8 cellular contexts compared by ENCODE assay signal in genomic region chr11:27471588-27472397, GRCh38. TPM values are rescaled to one million over a fixed set of nuclear protein-coding genes. Genes with fewer than 3 reads are reported as not detected.
A peak's percentile ranks its signal among the peaks of the same experiment; 100 is the strongest.
DNase-seq lines count a peak whose midpoint lies in the region; ATAC-seq and TF ChIP-seq lines count a peak whose summit lies in the region.

No MANE protein-coding gene starts in this region.

- TF ChIP-seq CTCF in epithelial cell of proximal tubule (conservative IDR thresholded peaks at IDR 0.05; ENCODE audit: low read depth, low read length) = no peak
- TF ChIP-seq CTCF in tibial nerve (IDR thresholded peaks at IDR 0.05) = no peak

- H3K9me3 ChIP-seq in HUES6 (ENCODE audit: control insufficient read depth, insufficient read depth, low read depth, low read length) (no peaks in the 10 kb centered on the region), mucosa of stomach (ENCODE audit: control insufficient read depth, low read length) (no peaks in the 10 kb centered on the region), tibial nerve (no peaks in the 10 kb centered on the region)

- H3K9ac ChIP-seq in HUES6 (ENCODE audit: low read length) (peak overlapping the region; percentile 96), mucosa of stomach (ENCODE audit: low read length) (peak overlapping the region; percentile 78)

- H3K27me3 ChIP-seq in HUES6 (ENCODE audit: control insufficient read depth, insufficient read depth, low read length) = no peaks in the 10 kb centered on the region
- no peaks in the 10 kb centered on the region for H3K27me3 ChIP-seq in mucosa of stomach (ENCODE audit: control insufficient read depth, insufficient read depth, low read length)
- no peaks in the 10 kb centered on the region for H3K27me3 ChIP-seq in tibial nerve

- H3K4me3 ChIP-seq in HUES6 (ENCODE audit: low read depth, low read length) = peak overlapping the region; percentile 95
- H3K4me3 ChIP-seq in epithelial cell of proximal tubule (ENCODE audit: low read depth, low read length) = peak overlapping the region; percentile 79
- H3K4me3 ChIP-seq in mucosa of stomach (ENCODE audit: low read length) = peak overlapping the region; percentile 87
- peak overlapping the region; percentile 68 to 83 (median 76) for H3K4me3 ChIP-seq in tibial nerve

- H3K27ac ChIP-seq in HUES6 (ENCODE audit: low read depth, low read length) (peak overlapping the region; percentile 88), tibial nerve (peak overlapping the region; percentile 65 to 92 (median 81))

- no peak for TF ChIP-seq EP300 in tibial nerve (IDR thresholded peaks at IDR 0.05)

- H3K4me1 ChIP-seq in HUES6 (ENCODE audit: control insufficient read depth, insufficient read depth, low read length) (peaks cover 34% of the 10 kb centered on the region), mucosa of stomach (ENCODE audit: control insufficient read depth, insufficient read depth, low read length) (peaks cover 11% of the 10 kb centered on the region), tibial nerve (peaks cover 0 to 39% (median 8%) of the 10 kb centered on the region in 4 donors)

- WGBS in tibial nerve, 2 donors = 0% methylated on average over 46 of the region's 79 CpGs; no CpG with 5 or more reads in 1 of the 2 donors

- TF ChIP-seq POLR2A in tibial nerve (IDR thresholded peaks at IDR 0.05) = no peak

- H3K36me3 ChIP-seq in HUES6 (ENCODE audit: control insufficient read depth, insufficient read depth, low read length) (no peaks in the 10 kb centered on the region), mucosa of stomach (ENCODE audit: control insufficient read depth, insufficient read depth, low read length) (no peaks in the 10 kb centered on the region), tibial nerve (no peaks in the 10 kb centered on the region)

- DNase-seq in GF-D8 (lab: John Stamatoyannopoulos, UW) (peak; percentile 6), epithelial cell of proximal tubule (ENCODE audit: low read depth) (no peak), tibial nerve (ENCODE audit: low spot score in 2 of 2) (peak in 1 of 2 donors; percentile 18), middle frontal gyrus (ENCODE audit: extremely low spot score, low spot score) (no peak)
- peak; percentile 0 to 2 for DNase-seq in activated CD4-positive, alpha-beta T cell treated with anti-CD3 and anti-CD28 coated beads, Interleukin-2, amount 50 U/mL, for 4 hours

- ATAC-seq in GM21423 (IDR thresholded peaks at IDR 0.05; ENCODE audit: unreplicated experiment) = peak; percentile 44

RNA-seq across cellular contexts. Expression of gene LGR4, which starts 0.8 kb away (rescaled TPM):
- total RNA-seq in epithelial cell of proximal tubule (62.7 and 64.2 TPM in 2 replicates), tibial nerve (10 to 100 TPM; 26.5 to 51.3 (median 31.9) TPM)

RNA-seq across cellular contexts. Expression of gene LIN7C, which starts 34.8 kb away (rescaled TPM):
- total RNA-seq in epithelial cell of proximal tubule (23.5 and 35.0 TPM in 2 replicates), tibial nerve (10 to 100 TPM; 25.7 to 41.5 (median 36.2) TPM)

Comparison
In these comparisons a context has a peak if more than half of its experiments do, and no peak if none do; other contexts are left out.
1. DNase-seq: peak in GF-D8 (single experiment) and activated CD4-positive, alpha-beta T cell treated with anti-CD3 and anti-CD28 coated beads, Interleukin-2, amount 50 U/mL, for 4 hours (2 of 2); none in epithelial cell of proximal tubule (single experiment) and middle frontal gyrus (single experiment).
2. Peak in every context shown above with its lines, with median percentiles within 50 percentile points of each other: H3K4me3 ChIP-seq.